9 cellular contexts compared by ENCODE assay signal in the genomic region with DNA sequence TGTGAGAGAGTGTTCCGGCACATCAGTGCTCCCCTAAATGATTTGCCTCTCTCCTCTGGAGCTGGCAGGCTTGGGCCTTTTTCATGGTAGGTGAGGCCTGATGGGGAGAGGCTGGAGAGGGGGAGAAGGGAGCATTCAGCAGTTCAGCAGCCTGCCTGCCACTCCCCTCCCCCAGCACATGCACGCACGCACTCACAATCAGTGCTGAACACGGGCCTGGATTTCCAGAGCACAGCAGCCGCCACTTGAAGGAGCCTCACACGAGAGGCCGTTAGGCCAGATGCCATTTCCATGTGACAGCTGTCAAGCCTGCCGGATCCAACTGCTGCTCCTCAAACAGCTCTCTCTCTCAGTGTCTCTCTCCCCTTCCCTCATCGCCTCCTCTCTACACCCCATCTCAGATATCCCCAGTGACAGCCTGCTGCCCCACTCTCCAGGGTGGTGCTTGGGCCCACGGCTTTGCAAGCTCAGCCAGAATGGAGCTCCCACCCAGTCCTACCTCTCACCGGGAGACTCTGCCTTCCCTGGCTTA.
DNase-seq lines count a peak whose midpoint lies in the region; ATAC-seq and TF ChIP-seq lines count a peak whose summit lies in the region.
"Had no signal": no experiment of that assay in that cellular context is flagged by ENCODE, and none has a peak within 500 bp of the region (broad histone marks: within the 10 kb centered on the region; RNA-seq: fewer than 3 reads in every experiment).

No MANE protein-coding gene starts in this region.

- peak overlapping the region; percentile 29 for H3K27ac Mint-ChIP-seq in activated T-helper 17 cell treated with anti-CD3 and anti-CD28 coated beads, Interleukin-2, amount 50 U/mL, for 72 hours
- peak overlapping the region; percentile 71 for H3K27ac Mint-ChIP-seq in mesothelial cell of epicardium
- H3K27ac Mint-ChIP-seq: CD4-positive, CD25-positive, alpha-beta regulatory T cell had no signal

- TF ChIP-seq CTCF in mesothelial cell of epicardium (IDR thresholded peaks at IDR 0.05; ENCODE audit: unreplicated experiment) (no peak), GM20000 (IDR thresholded peaks at IDR 0.05; ENCODE audit: extremely low read depth, missing control alignments) (no peak)

- H3K27me3 Mint-ChIP-seq in activated T-helper 17 cell treated with anti-CD3 and anti-CD28 coated beads, Interleukin-2, amount 50 U/mL, for 72 hours, result no peaks in the 10 kb centered on the region
- no peaks in the 10 kb centered on the region for H3K27me3 Mint-ChIP-seq in mesothelial cell of epicardium (ENCODE audit: low read depth)
- H3K27me3 Mint-ChIP-seq: CD4-positive, CD25-positive, alpha-beta regulatory T cell had no signal

- no peak for ATAC-seq in activated T-helper 17 cell treated with anti-CD3 and anti-CD28 coated beads, Interleukin-2, amount 50 U/mL, for 72 hours (replicated peaks)
- ATAC-seq in HG02588 (IDR thresholded peaks at IDR 0.05; ENCODE audit: unreplicated experiment), result no peak

- no peaks in the 10 kb centered on the region for H3K9me3 Mint-ChIP-seq in activated T-helper 17 cell treated with anti-CD3 and anti-CD28 coated beads, Interleukin-2, amount 50 U/mL, for 72 hours
- H3K9me3 Mint-ChIP-seq in mesothelial cell of epicardium, result peaks cover 3% of the 10 kb centered on the region
- H3K9me3 Mint-ChIP-seq: CD4-positive, CD25-positive, alpha-beta regulatory T cell had no signal

- peaks cover 20% of the 10 kb centered on the region for H3K4me1 Mint-ChIP-seq in activated T-helper 17 cell treated with anti-CD3 and anti-CD28 coated beads, Interleukin-2, amount 50 U/mL, for 72 hours
- peaks cover 59% of the 10 kb centered on the region for H3K4me1 Mint-ChIP-seq in mesothelial cell of epicardium

- no peaks in the 10 kb centered on the region for H3K36me3 Mint-ChIP-seq in activated T-helper 17 cell treated with anti-CD3 and anti-CD28 coated beads, Interleukin-2, amount 50 U/mL, for 72 hours (ENCODE audit: low read depth)
- no peaks in the 10 kb centered on the region for H3K36me3 Mint-ChIP-seq in mesothelial cell of epicardium
- H3K36me3 Mint-ChIP-seq: CD4-positive, CD25-positive, alpha-beta regulatory T cell had no signal

- DNase-seq in DMS153 (lab: John Stamatoyannopoulos, UW) (peak; percentile 88), NCI-H2029 (lab: John Stamatoyannopoulos, UW) (peak; percentile 82), mesothelial cell of epicardium (ENCODE audit: low spot score in 2 of 2, unreplicated experiment in 2 of 2) (no peak), ureter (ENCODE audit: low spot score) (no peak), GM20000 (ENCODE audit: low spot score) (no peak)
- no peak for DNase-seq in NK-92 treated with Interleukin-12 subunit alpha and Interleukin-12 subunit beta, amount 100 ng/mL, for 24 hours (lab: John Stamatoyannopoulos, UW)
- DNase-seq: CD4-positive, CD25-positive, alpha-beta regulatory T cell had no signal

- no peak overlapping the region for H3K4me3 Mint-ChIP-seq in activated T-helper 17 cell treated with anti-CD3 and anti-CD28 coated beads, Interleukin-2, amount 50 U/mL, for 72 hours
- no peak overlapping the region for H3K4me3 Mint-ChIP-seq in mesothelial cell of epicardium
- H3K4me3 Mint-ChIP-seq: CD4-positive, CD25-positive, alpha-beta regulatory T cell had no signal

Comparison
In these comparisons a context has a peak if more than half of its experiments do, and no peak if none do; other contexts are left out.
1. DNase-seq: peak in DMS153 (single experiment) and NCI-H2029 (single experiment); none in mesothelial cell of epicardium (0 of 2), ureter (single experiment), NK-92 treated with Interleukin-12 subunit alpha and Interleukin-12 subunit beta, amount 100 ng/mL, for 24 hours (single experiment) and GM20000 (single experiment).